Comparison of ENCODE assay signal across 1 cellular context in the genomic region with DNA sequence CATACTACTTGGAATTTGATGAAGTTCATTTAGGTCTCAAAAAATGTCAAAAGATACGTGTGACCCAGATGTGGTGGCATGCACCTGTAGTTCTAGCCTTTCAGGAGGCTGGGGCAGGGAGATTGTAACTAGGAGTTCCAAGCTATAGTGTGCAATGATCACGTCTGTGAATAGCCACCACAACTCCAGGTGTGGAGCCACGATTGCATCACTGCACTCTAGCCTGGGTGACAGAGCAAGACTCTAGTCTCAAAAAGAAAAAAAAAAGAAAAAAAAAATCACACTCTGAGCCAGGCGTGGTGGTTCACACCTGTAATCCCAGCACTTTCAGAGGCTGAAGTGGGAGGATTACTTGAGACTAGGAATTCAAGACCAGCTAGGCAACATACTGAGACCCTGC.
TF ChIP-seq lines count a peak whose summit lies in the region.

No MANE protein-coding gene starts in this region.

TF ChIP-seq in WTC11, 78 proteins besides CTCF, POLR2A, EP300 and RAD21 (continued from another document):
- TF ChIP-seq, protein P1, sequence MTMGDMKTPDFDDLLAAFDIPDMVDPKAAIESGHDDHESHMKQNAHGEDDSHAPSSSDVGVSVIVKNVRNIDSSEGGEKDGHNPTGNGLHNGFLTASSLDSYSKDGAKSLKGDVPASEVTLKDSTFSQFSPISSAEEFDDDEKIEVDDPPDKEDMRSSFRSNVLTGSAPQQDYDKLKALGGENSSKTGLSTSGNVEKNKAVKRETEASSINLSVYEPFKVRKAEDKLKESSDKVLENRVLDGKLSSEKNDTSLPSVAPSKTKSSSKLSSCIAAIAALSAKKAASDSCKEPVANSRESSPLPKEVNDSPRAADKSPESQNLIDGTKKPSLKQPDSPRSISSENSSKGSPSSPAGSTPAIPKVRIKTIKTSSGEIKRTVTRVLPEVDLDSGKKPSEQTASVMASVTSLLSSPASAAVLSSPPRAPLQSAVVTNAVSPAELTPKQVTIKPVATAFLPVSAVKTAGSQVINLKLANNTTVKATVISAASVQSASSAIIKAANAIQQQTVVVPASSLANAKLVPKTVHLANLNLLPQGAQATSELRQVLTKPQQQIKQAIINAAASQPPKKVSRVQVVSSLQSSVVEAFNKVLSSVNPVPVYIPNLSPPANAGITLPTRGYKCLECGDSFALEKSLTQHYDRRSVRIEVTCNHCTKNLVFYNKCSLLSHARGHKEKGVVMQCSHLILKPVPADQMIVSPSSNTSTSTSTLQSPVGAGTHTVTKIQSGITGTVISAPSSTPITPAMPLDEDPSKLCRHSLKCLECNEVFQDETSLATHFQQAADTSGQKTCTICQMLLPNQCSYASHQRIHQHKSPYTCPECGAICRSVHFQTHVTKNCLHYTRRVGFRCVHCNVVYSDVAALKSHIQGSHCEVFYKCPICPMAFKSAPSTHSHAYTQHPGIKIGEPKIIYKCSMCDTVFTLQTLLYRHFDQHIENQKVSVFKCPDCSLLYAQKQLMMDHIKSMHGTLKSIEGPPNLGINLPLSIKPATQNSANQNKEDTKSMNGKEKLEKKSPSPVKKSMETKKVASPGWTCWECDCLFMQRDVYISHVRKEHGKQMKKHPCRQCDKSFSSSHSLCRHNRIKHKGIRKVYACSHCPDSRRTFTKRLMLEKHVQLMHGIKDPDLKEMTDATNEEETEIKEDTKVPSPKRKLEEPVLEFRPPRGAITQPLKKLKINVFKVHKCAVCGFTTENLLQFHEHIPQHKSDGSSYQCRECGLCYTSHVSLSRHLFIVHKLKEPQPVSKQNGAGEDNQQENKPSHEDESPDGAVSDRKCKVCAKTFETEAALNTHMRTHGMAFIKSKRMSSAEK (CRISPR knock-in tag; IDR thresholded peaks at IDR 0.05; ENCODE audit: borderline replicate concordance): no peak
- no peak for TF ChIP-seq SOX15 (CRISPR knock-in tag; IDR thresholded peaks at IDR 0.05)
